In genomic region chr5:87195104-87195581, GRCh38 we compare ENCODE assay signal across 9 cellular contexts.
DNase-seq lines count a peak whose midpoint lies in the region; ATAC-seq and TF ChIP-seq lines count a peak whose summit lies in the region.
"Had no signal": no experiment of that assay in that cellular context is flagged by ENCODE, and none has a peak within 500 bp of the region (broad histone marks: within the 10 kb centered on the region; RNA-seq: fewer than 3 reads in every experiment).

No MANE protein-coding gene starts in this region.

- peaks cover 20% of the 10 kb centered on the region for H3K4me1 ChIP-seq in SJSA1 (replicated peaks)
- H3K4me1 ChIP-seq in mesenchymal stem cell (ENCODE audit: control insufficient read depth, insufficient read depth, low read depth, low read length), result peaks cover 2% of the 10 kb centered on the region
- H3K4me1 ChIP-seq in esophagus squamous epithelium, result no peaks in the 10 kb centered on the region

- H2AFZ ChIP-seq in mesenchymal stem cell (ENCODE audit: low read depth, low read length), result no peak overlapping the region

- no peaks in the 10 kb centered on the region for H3K27me3 ChIP-seq in SJSA1 (replicated peaks)
- no peaks in the 10 kb centered on the region for H3K27me3 ChIP-seq in mesenchymal stem cell (ENCODE audit: control insufficient read depth in 1 of 2, insufficient read depth in 1 of 2, low read length in 2 of 2)
- H3K27me3 ChIP-seq in esophagus squamous epithelium, result no peaks in the 10 kb centered on the region

- no peak overlapping the region for H3K4ac ChIP-seq in mesenchymal stem cell (ENCODE audit: low read depth in 1 of 2, low read length in 2 of 2)

- no peak overlapping the region for H2BK15ac ChIP-seq in mesenchymal stem cell (ENCODE audit: low read depth, poor library complexity, severe bottlenecking)

- no peak overlapping the region for H3K23ac ChIP-seq in mesenchymal stem cell (ENCODE audit: low read length in 2 of 2)

- H4K8ac ChIP-seq in mesenchymal stem cell (ENCODE audit: low read length), result no peak overlapping the region

- H3K36me3 ChIP-seq in SJSA1, result no peaks in the 10 kb centered on the region
- no peaks in the 10 kb centered on the region for H3K36me3 ChIP-seq in mesenchymal stem cell (ENCODE audit: control insufficient read depth in 1 of 2, insufficient read depth in 2 of 2, low read depth in 1 of 2, low read length in 2 of 2)
- H3K36me3 ChIP-seq in esophagus squamous epithelium, result no peaks in the 10 kb centered on the region

- peak overlapping the region; percentile 22 for H3K4me2 ChIP-seq in mesenchymal stem cell (ENCODE audit: low read length, poor library complexity, severe bottlenecking)

- intact Hi-C loops in esophagus squamous epithelium (cut with DNase I), result no loop called here

- no peak for TF ChIP-seq POLR2A in esophagus squamous epithelium (IDR thresholded peaks at IDR 0.05)

- no peak overlapping the region for H2AK5ac ChIP-seq in mesenchymal stem cell (ENCODE audit: low read length, severe bottlenecking)

- WGBS in mesenchymal stem cell, result 33% methylated on average over 4 of the region's 4 CpGs
- 24 to 27% methylated on average over 4 of the region's 4 CpGs for WGBS in esophagus squamous epithelium, 2 donors

- peak overlapping the region; percentile 58 for H3K9ac ChIP-seq in mesenchymal stem cell (ENCODE audit: low read length)

- no peak overlapping the region for H2BK120ac ChIP-seq in mesenchymal stem cell (ENCODE audit: low read depth, low read length)

- no peaks in the 10 kb centered on the region for H3K79me1 ChIP-seq in mesenchymal stem cell (replicated peaks; ENCODE audit: low read length, poor library complexity, severe bottlenecking)

- H3K9me3 ChIP-seq in SJSA1 (replicated peaks), result no peaks in the 10 kb centered on the region
- H3K9me3 ChIP-seq in mesenchymal stem cell (ENCODE audit: control insufficient read depth, low read length), result no peaks in the 10 kb centered on the region
- H3K9me3 ChIP-seq in esophagus squamous epithelium, result no peaks in the 10 kb centered on the region

- no peak for ATAC-seq in GM19463 (IDR thresholded peaks at IDR 0.05; ENCODE audit: unreplicated experiment)

- no peak for TF ChIP-seq CTCF in esophagus squamous epithelium (IDR thresholded peaks at IDR 0.05)

- H3K27ac ChIP-seq in SJSA1, result peak overlapping the region; percentile 55
- peak overlapping the region; percentile 69 for H3K27ac ChIP-seq in mesenchymal stem cell (ENCODE audit: low read length, poor library complexity, severe bottlenecking)
- no peak overlapping the region for H3K27ac ChIP-seq in esophagus squamous epithelium
- H3K27ac ChIP-seq in substantia nigra (ENCODE audit: low read depth, low read length, poor library complexity, severe bottlenecking), result no peak overlapping the region
- H3K27ac ChIP-seq: VCaP had no signal

- no peak overlapping the region for H3K4me3 ChIP-seq in SJSA1
- H3K4me3 ChIP-seq in mesenchymal stem cell (ENCODE audit: insufficient read depth in 1 of 2, low read depth in 1 of 2, low read length in 2 of 2), result no peak overlapping the region
- H3K4me3 ChIP-seq in esophagus squamous epithelium, result no peak overlapping the region

- H3K14ac ChIP-seq in mesenchymal stem cell (ENCODE audit: low read length in 2 of 2), result no peak overlapping the region

- H2BK5ac ChIP-seq in mesenchymal stem cell (ENCODE audit: low read depth, low read length, poor library complexity, severe bottlenecking), result no peak overlapping the region

- no peak overlapping the region for H4K91ac ChIP-seq in mesenchymal stem cell (ENCODE audit: low read length)

- peak; percentile 73 for DNase-seq in GM03348 (ENCODE audit: low spot score)
- peak; percentile 12 for DNase-seq in H4 (ENCODE audit: low spot score)
- peak in 1 of 2 experiments; percentile 72 for DNase-seq in SJSA1 (ENCODE audit: low read depth in 1 of 2, low spot score in 2 of 2)
- peak; percentile 37 for DNase-seq in mesenchymal stem cell
- no peak for DNase-seq in esophagus squamous epithelium (lab: John Stamatoyannopoulos, UW)
- DNase-seq in NCI-H146 treated with DMSO at 0.1 percent for 48 hours (lab: John Stamatoyannopoulos, UW; ENCODE audit: unreplicated experiment), result no peak
- no peak for DNase-seq in substantia nigra (lab: John Stamatoyannopoulos, UW)

- no peak overlapping the region for H3K18ac ChIP-seq in mesenchymal stem cell (ENCODE audit: low read depth in 1 of 2, low read length in 2 of 2)

- H2BK12ac ChIP-seq in mesenchymal stem cell (ENCODE audit: low read length in 2 of 2), result no peak overlapping the region

Comparison
In these comparisons a context has a peak if more than half of its experiments do, and no peak if none do; other contexts are left out.
1. DNase-seq: peak in GM03348 (single experiment), H4 (single experiment) and mesenchymal stem cell (single experiment); none in esophagus squamous epithelium (single experiment), NCI-H146 treated with DMSO at 0.1 percent for 48 hours (single experiment) and substantia nigra (0 of 49).
2. H3K27ac ChIP-seq: peak in SJSA1 (single experiment) and mesenchymal stem cell (single experiment); none in esophagus squamous epithelium (0 of 4) and substantia nigra (single experiment).